Comparison of ENCODE assay signal across 20 cellular contexts in genomic region chr9:37923796-37924430, GRCh38. TPM values are rescaled to one million over a fixed set of nuclear protein-coding genes. Genes with fewer than 3 reads are reported as not detected.
DNase-seq lines count a peak whose midpoint lies in the region; ATAC-seq and TF ChIP-seq lines count a peak whose summit lies in the region.
"Had no signal": no experiment of that assay in that cellular context is flagged by ENCODE, and none has a peak within 500 bp of the region (broad histone marks: within the 10 kb centered on the region; RNA-seq: fewer than 3 reads in every experiment).

No MANE protein-coding gene starts in this region.

- H3K27ac ChIP-seq in caudate nucleus (ENCODE audit: low read depth, low read length): peak overlapping the region; percentile 30
- no peak overlapping the region for H3K27ac ChIP-seq in neural progenitor cell
- no peak overlapping the region for H3K27ac ChIP-seq in upper lobe of right lung
- H3K27ac ChIP-seq: Peyer's patch had no signal

- no peak overlapping the region for H3K9ac ChIP-seq in neural progenitor cell

- H3K4me1 Mint-ChIP-seq in neural progenitor cell: peaks cover 65% of the 10 kb centered on the region

- no peak overlapping the region for H2AFZ ChIP-seq in neural progenitor cell (replicated peaks)

- peak overlapping the region; percentile 7 for H3K4me3 Mint-ChIP-seq in neural progenitor cell
- H3K4me3 Mint-ChIP-seq: CD14-positive monocyte had no signal

- H3K4me2 ChIP-seq in neural progenitor cell: no peak overlapping the region

- peaks cover 5% of the 10 kb centered on the region for H3F3A ChIP-seq in neural progenitor cell (ENCODE audit: low read depth)

- DNase-seq in NCI-H2227 (lab: John Stamatoyannopoulos, UW; ENCODE audit: unreplicated experiment) (peak; percentile 34), NCI-H2227 treated with DMSO at 0.1 percent for 48 hours (lab: John Stamatoyannopoulos, UW) (no peak), caudate nucleus (lab: John Stamatoyannopoulos, UW) (peak in 2 of 61 donors; percentile 14 to 54), neural progenitor cell (ENCODE audit: low spot score) (no peak), upper lobe of right lung (peak; percentile 51), NCI-H82 treated with DMSO at 0.1 percent for 48 hours (lab: John Stamatoyannopoulos, UW; ENCODE audit: unreplicated experiment) (no peak), SIG-M5 treated with dmso at 0.1 percent for 504 hours (lab: John Stamatoyannopoulos, UW; ENCODE audit: unreplicated experiment) (no peak)
- DNase-seq: 8988T, DMS 273 treated with DMSO at 0.1 percent for 48 hours, DND-41, MM.1S, NCI-H1092, NCI-H187, NCI-H345, NCI-H524 treated with DMSO at 0.1 percent for 48 hours had no signal

- no peaks in the 10 kb centered on the region for H3K9me3 Mint-ChIP-seq in neural progenitor cell
- H3K9me3 Mint-ChIP-seq: CD14-positive monocyte had no signal

- H3K27me3 ChIP-seq in neural progenitor cell (no peaks in the 10 kb centered on the region), upper lobe of right lung (no peaks in the 10 kb centered on the region)
- H3K27me3 ChIP-seq: Peyer's patch had no signal

- H3K4me3 ChIP-seq in neural progenitor cell: no peak overlapping the region
- no peak overlapping the region for H3K4me3 ChIP-seq in upper lobe of right lung
- H3K4me3 ChIP-seq: Peyer's patch had no signal

- no peaks in the 10 kb centered on the region for H3K79me2 ChIP-seq in neural progenitor cell (ENCODE audit: low read depth)

- H4K20me1 ChIP-seq in neural progenitor cell (ENCODE audit: low read depth): no peaks in the 10 kb centered on the region

- no peak for ATAC-seq in upper lobe of right lung
- no peak for ATAC-seq in GM21825 (IDR thresholded peaks at IDR 0.05; ENCODE audit: unreplicated experiment)
- ATAC-seq: HCT116, Right ventricle myocardium inferior had no signal

- TF ChIP-seq CTCF in neural progenitor cell (IDR thresholded peaks at IDR 0.05) (no peak), upper lobe of right lung (IDR thresholded peaks at IDR 0.05) (no peak)

- H3K27ac Mint-ChIP-seq in neural progenitor cell: peak overlapping the region; percentile 50

- H3K36me3 ChIP-seq in neural progenitor cell: no peaks in the 10 kb centered on the region
- no peaks in the 10 kb centered on the region for H3K36me3 ChIP-seq in upper lobe of right lung

- H3K4me1 ChIP-seq in neural progenitor cell (peaks cover 41% of the 10 kb centered on the region), upper lobe of right lung (peaks cover 21% of the 10 kb centered on the region)

- H3K36me3 Mint-ChIP-seq in neural progenitor cell: no peaks in the 10 kb centered on the region

- H3K9me3 ChIP-seq in neural progenitor cell (ENCODE audit: low read depth) (no peaks in the 10 kb centered on the region), upper lobe of right lung (no peaks in the 10 kb centered on the region)
- H3K9me3 ChIP-seq: Peyer's patch had no signal

- intact Hi-C loops in upper lobe of right lung (cut with DNase I): no loop called here

- peaks cover 6% of the 10 kb centered on the region for H3K27me3 Mint-ChIP-seq in neural progenitor cell (ENCODE audit: insufficient read depth, low read depth)

RNA-seq across cellular contexts. Expression of gene SLC25A51, which starts 20.0 kb away (rescaled TPM):
- total RNA-seq in neural progenitor cell (ENCODE audit: low replicate concordance) (22.6 and 24.6 TPM in 2 replicates), upper lobe of right lung (24.5 TPM)

Comparison
In these comparisons a context has a peak if more than half of its experiments do, and no peak if none do; other contexts are left out.
1. DNase-seq: peak in NCI-H2227 (single experiment) and upper lobe of right lung (single experiment); none in NCI-H2227 treated with DMSO at 0.1 percent for 48 hours (single experiment), neural progenitor cell (single experiment), NCI-H82 treated with DMSO at 0.1 percent for 48 hours (single experiment) and SIG-M5 treated with dmso at 0.1 percent for 504 hours (single experiment).